Comparison of ENCODE assay signal across 28 cellular contexts in the genomic region with DNA sequence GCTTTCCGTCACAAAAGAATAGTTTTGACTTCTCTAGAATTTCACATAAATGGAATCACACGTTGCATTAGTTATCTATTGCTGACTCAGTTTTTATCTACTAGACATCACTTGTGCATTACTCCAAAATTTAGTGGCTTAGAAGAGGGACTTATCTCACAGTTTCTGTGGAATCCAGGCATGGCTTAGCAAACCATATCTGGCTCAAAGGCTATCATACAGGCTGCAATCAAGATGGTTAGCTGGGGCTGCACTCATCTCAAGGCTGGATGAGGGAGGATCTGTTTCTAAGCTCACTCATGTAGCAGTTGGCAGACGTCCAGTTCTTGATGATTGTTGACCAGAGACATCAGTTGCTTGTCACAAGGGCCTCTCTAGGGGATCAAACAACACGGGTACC. TPM values are rescaled to one million over a fixed set of nuclear protein-coding genes. Genes with fewer than 3 reads are reported as not detected.
DNase-seq lines count a peak whose midpoint lies in the region; ATAC-seq, FAIRE-seq and TF ChIP-seq lines count a peak whose summit lies in the region.
"Had no signal": no experiment of that assay in that cellular context is flagged by ENCODE, and none has a peak within 500 bp of the region (broad histone marks: within the 10 kb centered on the region; RNA-seq: fewer than 3 reads in every experiment).

No MANE protein-coding gene starts in this region.

- DNase-seq in HepG2 (ENCODE audit: low spot score) (no peak), right lobe of liver (no peak), NCI-H345 treated with DMSO at 0.1 percent for 48 hours (lab: John Stamatoyannopoulos, UW; ENCODE audit: unreplicated experiment) (peak; percentile 77), epithelial cell of esophagus (ENCODE audit: low read depth) (peak; percentile 50), HTR-8/SVneo (ENCODE audit: insufficient read length, low spot score) (no peak)
- DNase-seq: activated CD4-positive, CD25-positive, alpha-beta regulatory T cell; activated CD8-positive, alpha-beta T cell treated with anti-CD3 and anti-CD28 coated beads, Interleukin-2, amount 10 ng/mL, durations not matched to agents 7 days and 5 days; activated naive CD4-positive, alpha-beta T cell treated with anti-CD3 and anti-CD28 coated beads, Interleukin-2, amount 50 U/mL, for 16 hours; activated T-cell treated with anti-CD3 and anti-CD28 coated beads, Interleukin-2, amount 50 U/mL, for 48 hours; CD4-positive, alpha-beta memory T cell; EL; heart left ventricle; Kasumi-1; lower lobe of right lung; NCI-H1092 treated with DMSO at 0.1 percent for 48 hours; NCI-H526 treated with DMSO at 0.1 percent for 48 hours; right cardiac atrium had no signal

- H3K36me3 ChIP-seq in HepG2 (replicated peaks in 1 of 2; ENCODE audit: control insufficient read depth in 1 of 2, insufficient read depth in 2 of 2, low read length in 2 of 2) (no peaks in the 10 kb centered on the region), right lobe of liver (no peaks in the 10 kb centered on the region)
- H3K36me3 ChIP-seq: heart left ventricle, lower lobe of right lung had no signal

- no peaks in the 10 kb centered on the region for H4K20me1 ChIP-seq in HepG2 (ENCODE audit: insufficient read depth, low read length)

- no peak overlapping the region for H3K27ac ChIP-seq in HepG2 (ENCODE audit: extremely low read length, insufficient read depth, low read length)
- no peak overlapping the region for H3K27ac ChIP-seq in right lobe of liver
- H3K27ac ChIP-seq: heart left ventricle, lower lobe of right lung, SK-N-MC had no signal

- H3K9me3 ChIP-seq in HepG2 (ENCODE audit: low read length) = no peaks in the 10 kb centered on the region
- H3K9me3 ChIP-seq in right lobe of liver = no peaks in the 10 kb centered on the region
- H3K9me3 ChIP-seq: lower lobe of right lung had no signal

- CTCF ChIA-PET in HepG2 (lab: Yijun Ruan, JAX; ENCODE audit: low intra/inter-chr PET ratio, low total read pairs) = no interaction called here

- ATAC-seq in HepG2 (no peak), right lobe of liver (no peak), GM18519 (IDR thresholded peaks at IDR 0.05; ENCODE audit: low FRiP score, unreplicated experiment) (no peak), GM19328 (IDR thresholded peaks at IDR 0.05; ENCODE audit: unreplicated experiment) (no peak), GM21447 (IDR thresholded peaks at IDR 0.05; ENCODE audit: unreplicated experiment) (no peak)
- ATAC-seq: activated CD8-positive, alpha-beta T cell treated with anti-CD3 and anti-CD28 coated beads, Interleukin-2, amount 10 ng/mL, durations not matched to agents 7 days and 5 days; GM23338; heart left ventricle; lower lobe of right lung; Panc1; right cardiac atrium; stimulated activated memory B cell treated with anti-CD40 and anti-IgM and Interleukin-4, amounts not matched to agents 10 μg/mL and 1 μg/mL and 100 μg/mL, for 72 hours had no signal

- H3K4me3 ChIP-seq in HepG2 (replicated peaks in 1 of 3; ENCODE audit: insufficient read depth in 1 of 3, low read depth in 2 of 3, low read length in 3 of 3) = no peak overlapping the region
- no peak overlapping the region for H3K4me3 ChIP-seq in right lobe of liver
- no peak overlapping the region for H3K4me3 ChIP-seq in epithelial cell of esophagus (ENCODE audit: low read length)
- H3K4me3 ChIP-seq: GM23338, heart left ventricle, lower lobe of right lung, SK-N-MC had no signal

- intact Hi-C loops in HepG2 (cut with micrococcal nuclease; ENCODE audit: unreplicated experiment) = loop anchor here (10.0 kb wide), 1 partner anchor 56 kb away; a partner anchor contains a TSS
- intact Hi-C loops in right lobe of liver (cut with DNase I) = no loop called here

- peaks cover 8% of the 10 kb centered on the region for H3K4me1 ChIP-seq in HepG2 (ENCODE audit: insufficient read depth, low read length)
- no peaks in the 10 kb centered on the region for H3K4me1 ChIP-seq in right lobe of liver
- H3K4me1 ChIP-seq: heart left ventricle, lower lobe of right lung had no signal

- no peaks in the 10 kb centered on the region for H3K79me2 ChIP-seq in HepG2 (ENCODE audit: insufficient read depth, low read length)

- H3K9ac ChIP-seq in HepG2 (ENCODE audit: insufficient read depth, low read depth, low read length) = no peak overlapping the region

- no peak overlapping the region for H3K4me2 ChIP-seq in HepG2 (ENCODE audit: low read depth, low read length)
- H3K4me2 ChIP-seq: GM23338 had no signal

- in situ Hi-C loops in HepG2 (cut with HindIII; ENCODE audit: extremely low pct_ligation_motif_present, low pct_unique_long_range_greater_than_20kb) = no loop called here

- no peak for TF ChIP-seq EP300 in HepG2 (IDR thresholded peaks at IDR 0.05; ENCODE audit: low read depth in 2 of 2, low read length in 2 of 2)
- TF ChIP-seq EP300 in HepG2 (CRISPR knock-in tag; IDR thresholded peaks at IDR 0.05; ENCODE audit: borderline replicate concordance) = no peak

- TF ChIP-seq CTCF in HepG2 (CRISPR knock-in tag; IDR thresholded peaks at IDR 0.05) = no peak
- no peak for TF ChIP-seq CTCF in right lobe of liver (IDR thresholded peaks at IDR 0.05)
- no peak for TF ChIP-seq CTCF in epithelial cell of esophagus (IDR thresholded peaks at IDR 0.05; ENCODE audit: insufficient read depth, low read depth, low read length, missing control alignments)

- no TSS peak for BruUV-seq in HepG2 (replicated peaks; lab: Mats Ljungman, UMichigan)

- TF ChIP-seq POLR2A in HepG2 (IDR thresholded peaks at IDR 0.05; ENCODE audit: insufficient read depth in 1 of 2, low read depth in 2 of 2, low read length in 2 of 2) = no peak
- TF ChIP-seq POLR2A in right lobe of liver (IDR thresholded peaks at IDR 0.05) = no peak

- no peak for TF ChIP-seq RAD21 in HepG2 (CRISPR knock-in tag; IDR thresholded peaks at IDR 0.05)

- FAIRE-seq in HepG2 (lab: Jason Lieb, UNC) (no peak), HTR-8/SVneo (lab: Jason Lieb, UNC) (no peak)
- FAIRE-seq: astrocyte had no signal

- 46% methylated on average over 4 of the region's 4 CpGs for WGBS in HepG2 (ENCODE audit: low lambda C conversion rate)
- 55% methylated on average over 4 of the region's 4 CpGs for WGBS in right lobe of liver (ENCODE audit: insufficient coverage, low coverage, low lambda C conversion rate, missing lambda C conversion rate)

- H3K27me3 ChIP-seq in HepG2 (ENCODE audit: control insufficient read depth in 1 of 2, insufficient read depth in 2 of 2, low read length in 2 of 2) (peaks cover 0 to 1% of the 10 kb centered on the region in 2 experiments; a peak in 3 of 5 replicates), right lobe of liver (no peaks in the 10 kb centered on the region)

- POLR2A ChIA-PET in HepG2 (lab: Yijun Ruan, JAX) = no interaction called here

- no peak overlapping the region for H2AFZ ChIP-seq in HepG2 (ENCODE audit: low read length)
- H2AFZ ChIP-seq: GM23338 had no signal

RNA-seq across cellular contexts. Expression of a gene that starts 6.6 kb away (rescaled TPM):
- 0.21 and 0.38 TPM in 2 replicates for total RNA-seq in HepG2 (2016; rRNA removed; fragmentation: Illumina TruSeq; extraction: Trizol)
- 0.09 TPM in 1 of 2 replicates, not detected in the other for total RNA-seq in HepG2 (2016; cell fraction: cytosol; rRNA removed; fragmentation: Illumina TruSeq; extraction: Trizol; ENCODE audit: low read depth)
- 0.15 and 0.28 TPM in 2 replicates for total RNA-seq in HepG2 (2016; cell fraction: insoluble cytoplasmic fraction; rRNA removed; fragmentation: Illumina TruSeq; extraction: Trizol)
- 0.07 and 0.12 TPM in 2 replicates for total RNA-seq in HepG2 (2016; cell fraction: membrane; rRNA removed; fragmentation: Illumina TruSeq; extraction: Trizol)
- 0.41 and 0.59 TPM in 2 replicates for total RNA-seq in HepG2 (2016; cell fraction: nucleus; rRNA removed; fragmentation: Illumina TruSeq; extraction: Trizol)
- 0.05 and 0.07 TPM in 2 replicates for polyA plus RNA-seq in HepG2 (2011; rRNA removed)
- 0.04 and 0.06 TPM in 2 replicates for polyA plus RNA-seq in HepG2 (2011; cell fraction: cytosol; rRNA removed)
- polyA plus RNA-seq in HepG2 (2011; cell fraction: nucleus; rRNA removed) = 0.02 and 0.03 TPM in 2 replicates
- polyA plus RNA-seq in HepG2 (2012) = 0.03 and 0.11 TPM in 2 replicates
- 0.03 TPM in 1 of 2 replicates, not detected in the other for polyA plus RNA-seq in HepG2 (2016; cell fraction: cytosol; fragmentation: Illumina TruSeq; extraction: Trizol; ENCODE audit: low read depth)
- 0.11 and 0.25 TPM in 2 replicates for polyA plus RNA-seq in HepG2 (2016; cell fraction: insoluble cytoplasmic fraction; fragmentation: Illumina TruSeq; extraction: Trizol; ENCODE audit: low read depth)
- polyA plus RNA-seq in HepG2 (2016; cell fraction: membrane; fragmentation: Illumina TruSeq; extraction: Trizol; ENCODE audit: low read depth) = 0.06 and 0.42 TPM in 2 replicates
- polyA plus RNA-seq in HepG2 (2016; cell fraction: nucleus; fragmentation: Illumina TruSeq; extraction: Trizol; ENCODE audit: insufficient read depth, low read depth) = 0.23 and 0.33 TPM in 2 replicates
- 0.06 TPM in 1 of 2 replicates, not detected in the other for polyA minus RNA-seq in HepG2 (2011; rRNA and poly(A)+ RNA removed; ENCODE audit: low replicate concordance)
- polyA minus RNA-seq in HepG2 (2011; cell fraction: cytosol; rRNA and poly(A)+ RNA removed) = 0.26 TPM in 1 of 2 replicates, not detected in the other
- polyA minus RNA-seq in HepG2 (2011; cell fraction: nucleus; rRNA and poly(A)+ RNA removed) = 0.25 TPM in 1 of 2 replicates, not detected in the other
- under 1 TPM in 1 of 6 experiments, not detected in 5; 0.07 TPM for total RNA-seq in right lobe of liver
- total RNA-seq: activated CD8-positive, alpha-beta T cell treated with anti-CD3 and anti-CD28 coated beads, Interleukin-2, amount 10 ng/mL, durations not matched to agents 7 days and 5 days; CD4-positive, alpha-beta memory T cell; myocyte; T-helper 2 cell treated with Interferon-gamma antibody and Interleukin-4, amounts not matched to agents 100 ng/mL and 5 ng/mL, for 36 hours had no signal
- polyA plus RNA-seq: CD4-positive, alpha-beta memory T cell had no signal

RNA-seq across cellular contexts. Expression of a gene that starts 53.0 kb away (rescaled TPM):
- total RNA-seq in HepG2 (2016; rRNA removed; fragmentation: Illumina TruSeq; extraction: Trizol) (19.6 and 24.9 TPM in 2 replicates), right lobe of liver (1 to 10 TPM; 4.4 to 9.7 (median 6.6) TPM)
- 1.7 and 2.0 TPM in 2 replicates for total RNA-seq in HepG2 (2016; cell fraction: cytosol; rRNA removed; fragmentation: Illumina TruSeq; extraction: Trizol; ENCODE audit: low read depth)
- 18.2 and 26.4 TPM in 2 replicates for total RNA-seq in HepG2 (2016; cell fraction: insoluble cytoplasmic fraction; rRNA removed; fragmentation: Illumina TruSeq; extraction: Trizol)
- 8.8 and 11.1 TPM in 2 replicates for total RNA-seq in HepG2 (2016; cell fraction: membrane; rRNA removed; fragmentation: Illumina TruSeq; extraction: Trizol)
- 30.9 and 35.0 TPM in 2 replicates for total RNA-seq in HepG2 (2016; cell fraction: nucleus; rRNA removed; fragmentation: Illumina TruSeq; extraction: Trizol)
- 7.2 and 7.9 TPM in 2 replicates for polyA plus RNA-seq in HepG2 (2011; rRNA removed)
- polyA plus RNA-seq in HepG2 (2011; cell fraction: cytosol; rRNA removed) = 3.7 and 6.8 TPM in 2 replicates
- 3.3 and 3.8 TPM in 2 replicates for polyA plus RNA-seq in HepG2 (2011; cell fraction: nucleus; rRNA removed)
- 19.0 and 19.4 TPM in 2 replicates for polyA plus RNA-seq in HepG2 (2012)
- polyA plus RNA-seq in HepG2 (2016; cell fraction: cytosol; fragmentation: Illumina TruSeq; extraction: Trizol; ENCODE audit: low read depth) = 0.86 and 0.89 TPM in 2 replicates
- 11.6 and 13.5 TPM in 2 replicates for polyA plus RNA-seq in HepG2 (2016; cell fraction: insoluble cytoplasmic fraction; fragmentation: Illumina TruSeq; extraction: Trizol; ENCODE audit: low read depth)
- 3.0 and 3.5 TPM in 2 replicates for polyA plus RNA-seq in HepG2 (2016; cell fraction: membrane; fragmentation: Illumina TruSeq; extraction: Trizol; ENCODE audit: low read depth)
- 27.0 and 28.4 TPM in 2 replicates for polyA plus RNA-seq in HepG2 (2016; cell fraction: nucleus; fragmentation: Illumina TruSeq; extraction: Trizol; ENCODE audit: insufficient read depth, low read depth)
- polyA minus RNA-seq in HepG2 (2011; rRNA and poly(A)+ RNA removed; ENCODE audit: low replicate concordance) = under 0.01 and 15.2 TPM in 2 replicates
- 19.0 and 23.5 TPM in 2 replicates for polyA minus RNA-seq in HepG2 (2011; cell fraction: cytosol; rRNA and poly(A)+ RNA removed)
- 20.3 and 24.9 TPM in 2 replicates for polyA minus RNA-seq in HepG2 (2011; cell fraction: nucleus; rRNA and poly(A)+ RNA removed)
- total RNA-seq: activated CD8-positive, alpha-beta T cell treated with anti-CD3 and anti-CD28 coated beads, Interleukin-2, amount 10 ng/mL, durations not matched to agents 7 days and 5 days; CD4-positive, alpha-beta memory T cell; myocyte; T-helper 2 cell treated with Interferon-gamma antibody and Interleukin-4, amounts not matched to agents 100 ng/mL and 5 ng/mL, for 36 hours had no signal
- polyA plus RNA-seq: CD4-positive, alpha-beta memory T cell; fibroblast of lung had no signal

Comparison
In these comparisons a context has a peak if more than half of its experiments do, and no peak if none do; other contexts are left out.
1. DNase-seq: peak in NCI-H345 treated with DMSO at 0.1 percent for 48 hours (single experiment) and epithelial cell of esophagus (single experiment); none in HepG2 (single experiment), right lobe of liver (0 of 3) and HTR-8/SVneo (single experiment).